ENCODE assay signal across 18 cellular contexts in genomic region chr4:100084892-100085291, GRCh38.
"Had no signal": no experiment of that assay in that cellular context is flagged by ENCODE, and none has a peak within 500 bp of the region (broad histone marks: within the 10 kb centered on the region; RNA-seq: fewer than 3 reads in every experiment).

No MANE protein-coding gene starts in this region.

- DNase-seq: dorsolateral prefrontal cortex; effector CD4-positive, alpha-beta T cell; hypothalamus; immature natural killer cell; islet precursor cell; kidney glomerular epithelial cell; left ventricle myocardium superior; lower lobe of right lung; naive thymus-derived CD8-positive, alpha-beta T cell; right lobe of liver; stimulated activated CD4-positive, alpha-beta T cell treated with anti-CD3 and anti-CD28 coated beads, Interleukin-2, amount 100 ng/mL, for 24 hours; stimulated activated CD4-positive, alpha-beta T cell treated with anti-CD3 and anti-CD28 coated beads, Interleukin-4, amount 100 ng/mL, for 4 hours; stomach; thyroid gland; trophoblast cell had no signal

- H3K4me3 Mint-ChIP-seq: immature natural killer cell; naive thymus-derived CD8-positive, alpha-beta T cell; neural crest cell; stimulated activated memory B cell treated with anti-CD40 and anti-IgM and Interleukin-4, amounts not matched to agents 10 μg/mL and 1 μg/mL and 100 μg/mL, for 72 hours had no signal

- ATAC-seq: left ventricle myocardium superior; lower lobe of right lung; naive thymus-derived CD8-positive, alpha-beta T cell; right lobe of liver; stimulated activated memory B cell treated with anti-CD40 and anti-IgM and Interleukin-4, amounts not matched to agents 10 μg/mL and 1 μg/mL and 100 μg/mL, for 72 hours had no signal

- H3K27me3 Mint-ChIP-seq: naive thymus-derived CD8-positive, alpha-beta T cell; progenitor cell of endocrine pancreas had no signal

- H3K36me3 Mint-ChIP-seq: naive thymus-derived CD8-positive, alpha-beta T cell; stimulated activated memory B cell treated with anti-CD40 and anti-IgM and Interleukin-4, amounts not matched to agents 10 μg/mL and 1 μg/mL and 100 μg/mL, for 72 hours had no signal

- H3K27ac Mint-ChIP-seq: immature natural killer cell; progenitor cell of endocrine pancreas; stimulated activated memory B cell treated with anti-CD40 and anti-IgM and Interleukin-4, amounts not matched to agents 10 μg/mL and 1 μg/mL and 100 μg/mL, for 72 hours had no signal

- H3K9me3 Mint-ChIP-seq: immature natural killer cell; naive thymus-derived CD8-positive, alpha-beta T cell; stimulated activated memory B cell treated with anti-CD40 and anti-IgM and Interleukin-4, amounts not matched to agents 10 μg/mL and 1 μg/mL and 100 μg/mL, for 72 hours had no signal
